In genomic region chr16:27109666-27110523, GRCh38 we compare ENCODE assay signal across 8 cellular contexts. TPM values are rescaled to one million over a fixed set of nuclear protein-coding genes. Genes with fewer than 3 reads are reported as not detected.
DNase-seq lines count a peak whose midpoint lies in the region; ATAC-seq and TF ChIP-seq lines count a peak whose summit lies in the region.

No MANE protein-coding gene starts in this region.

- DNase-seq in CMK (ENCODE audit: low read depth) (peak; percentile 24), HEK293T (ENCODE audit: extremely low spot score) (peak; percentile 89), NCI-H460 (ENCODE audit: extremely low read depth, low read depth) (peak; percentile 34), memory B cell (ENCODE audit: low spot score in 2 of 2) (peak; percentile 82 to 96)
- DNase-seq in activated CD8-positive, alpha-beta T cell treated with anti-CD3 and anti-CD28 coated beads for 36 hours: peak; percentile 78
- peak; percentile 45 for DNase-seq in stimulated activated CD8-positive, alpha-beta memory T cell treated with anti-CD3 and anti-CD28 coated beads, Interleukin-12 subunit alpha, Interleukin-12 subunit beta, amount 100 ng/mL, for 24 hours (ENCODE audit: extremely low read depth)

- peaks cover 2% of the 10 kb centered on the region for H3K4me1 Mint-ChIP-seq in activated CD8-positive, alpha-beta T cell treated with anti-CD3 and anti-CD28 coated beads for 36 hours (ENCODE audit: low read depth)
- peaks cover 30% of the 10 kb centered on the region for H3K4me1 Mint-ChIP-seq in memory B cell

- intact Hi-C loops in activated CD8-positive, alpha-beta T cell treated with anti-CD3 and anti-CD28 coated beads for 36 hours (cut with micrococcal nuclease): loop anchor here (5.0 kb wide), 1 partner anchor 1273 kb away; no protein-coding TSS in a partner anchor

- peak; percentile 99 for TF ChIP-seq CTCF in activated CD8-positive, alpha-beta T cell treated with anti-CD3 and anti-CD28 coated beads for 36 hours (IDR thresholded peaks at IDR 0.05)

- H3K27me3 ChIP-seq in ectodermal cell (ENCODE audit: control insufficient read depth, insufficient read depth, low read length, poor library complexity, severe bottlenecking): peaks cover 5% of the 10 kb centered on the region

- CTCF ChIA-PET in HEK293T (lab: Yijun Ruan, JAX): interaction anchor here (0.6 to 1.5 kb wide), 12 partner anchors 9 to 1818 kb away, joined by 3 to 8 read pairs (median 4); no protein-coding TSS in a partner anchor
- CTCF ChIA-PET in activated CD8-positive, alpha-beta T cell treated with anti-CD3 and anti-CD28 coated beads for 36 hours (lab: Charles Lee): interaction anchor here (0.6 to 1.9 kb wide), 23 partner anchors 9 to 1272 kb away, joined by 3 to 14 read pairs (median 3); no protein-coding TSS in a partner anchor

- no peaks in the 10 kb centered on the region for H3K27me3 Mint-ChIP-seq in activated CD8-positive, alpha-beta T cell treated with anti-CD3 and anti-CD28 coated beads for 36 hours
- H3K27me3 Mint-ChIP-seq in memory B cell: no peaks in the 10 kb centered on the region

- no peak overlapping the region for H3K27ac Mint-ChIP-seq in activated CD8-positive, alpha-beta T cell treated with anti-CD3 and anti-CD28 coated beads for 36 hours
- H3K27ac Mint-ChIP-seq in memory B cell: peak overlapping the region; percentile 11

- POLR2A ChIA-PET in HEK293T (lab: Yijun Ruan, JAX): no interaction called here
- POLR2A ChIA-PET in activated CD8-positive, alpha-beta T cell treated with anti-CD3 and anti-CD28 coated beads for 36 hours (lab: Charles Lee): interaction anchor here (0.9 kb wide), 1 partner anchor 12 kb away, joined by 4 read pairs; no protein-coding TSS in a partner anchor

- H3K36me3 ChIP-seq in ectodermal cell (ENCODE audit: control insufficient read depth, insufficient read depth, low read length): no peaks in the 10 kb centered on the region

- ATAC-seq in activated CD8-positive, alpha-beta T cell treated with anti-CD3 and anti-CD28 coated beads for 36 hours: peak; percentile 98
- ATAC-seq in memory B cell (ENCODE audit: low read depth) (peak; percentile 60), GM21737 (IDR thresholded peaks at IDR 0.05; ENCODE audit: unreplicated experiment) (no peak)

- H3K4me3 Mint-ChIP-seq in activated CD8-positive, alpha-beta T cell treated with anti-CD3 and anti-CD28 coated beads for 36 hours: peak overlapping the region; percentile 53
- H3K4me3 Mint-ChIP-seq in memory B cell: peak overlapping the region; percentile 77

- H3K9me3 ChIP-seq in ectodermal cell (ENCODE audit: control insufficient read depth, low read length): no peaks in the 10 kb centered on the region

- H3K27ac ChIP-seq in ectodermal cell (ENCODE audit: insufficient read depth, low read depth, low read length, poor library complexity, severe bottlenecking): peak overlapping the region; percentile 44

- no peaks in the 10 kb centered on the region for H3K9me3 Mint-ChIP-seq in activated CD8-positive, alpha-beta T cell treated with anti-CD3 and anti-CD28 coated beads for 36 hours
- no peaks in the 10 kb centered on the region for H3K9me3 Mint-ChIP-seq in memory B cell

- peak overlapping the region; percentile 39 for H3K4me3 ChIP-seq in ectodermal cell (ENCODE audit: insufficient read depth, low read depth, low read length)

- H3K36me3 Mint-ChIP-seq in activated CD8-positive, alpha-beta T cell treated with anti-CD3 and anti-CD28 coated beads for 36 hours (ENCODE audit: low read depth): no peaks in the 10 kb centered on the region
- H3K36me3 Mint-ChIP-seq in memory B cell: no peaks in the 10 kb centered on the region

- 8 to 9% methylated on average over 57 to 61 of the region's 61 CpGs for WGBS in ectodermal cell, 2 experiments

- peaks cover 5% of the 10 kb centered on the region for H3K4me1 ChIP-seq in ectodermal cell (ENCODE audit: control insufficient read depth, insufficient read depth, low read length)

TF ChIP-seq in HEK293T, 16 proteins besides CTCF, POLR2A, EP300 and RAD21:
- TF ChIP-seq NFRKB (IDR thresholded peaks at IDR 0.05) (no peak), TARDBP (IDR thresholded peaks at IDR 0.05) (no peak), LEF1 (IDR thresholded peaks at IDR 0.05; ENCODE audit: borderline replicate concordance) (no peak), FOXK2 (IDR thresholded peaks at IDR 0.05) (no peak), ARNT (IDR thresholded peaks at IDR 0.05) (no peak), ZNF384 (IDR thresholded peaks at IDR 0.05) (peak; percentile 80), L3MBTL2 (conservative IDR thresholded peaks at IDR 0.05) (no peak)

RNA-seq across cellular contexts. Expression of gene C16orf82, which starts 43.2 kb away (rescaled TPM):
- not detected in 2 replicates for total RNA-seq in NCI-H460 (2014; rRNA removed; shearing (Covaris generic))
- polyA plus RNA-seq in NCI-H460 (2014; cell fraction: nucleus; rRNA removed): not detected in 2 replicates
- total RNA-seq in activated CD8-positive, alpha-beta T cell treated with anti-CD3 and anti-CD28 coated beads for 36 hours: not detected
- polyA plus RNA-seq in ectodermal cell (2013, experiment 1 of 4): 0.41 TPM
- polyA plus RNA-seq in ectodermal cell (2013, experiment 2 of 4): 0.41 TPM
- polyA plus RNA-seq in ectodermal cell (2013, experiment 3 of 4): 0.21 TPM
- 0.20 TPM for polyA plus RNA-seq in ectodermal cell (2013, experiment 4 of 4)

Comparison
In these comparisons a context has a peak if more than half of its experiments do, and no peak if none do; other contexts are left out.
1. DNase-seq: peak in every context shown above with its lines; median percentile 89 in HEK293T; 89 in memory B cell; 78 in activated CD8-positive, alpha-beta T cell treated with anti-CD3 and anti-CD28 coated beads for 36 hours; 45 in stimulated activated CD8-positive, alpha-beta memory T cell treated with anti-CD3 and anti-CD28 coated beads, Interleukin-12 subunit alpha, Interleukin-12 subunit beta, amount 100 ng/mL, for 24 hours; 34 in NCI-H460; 24 in CMK.